In genomic region chr1:9717193-9718005, GRCh38 we compare ENCODE assay signal across 8 cellular contexts.
DNase-seq lines count a peak whose midpoint lies in the region; ATAC-seq and TF ChIP-seq lines count a peak whose summit lies in the region.

No MANE protein-coding gene starts in this region.

- in situ Hi-C loops in brain microvascular endothelial cell (cut with HindIII; ENCODE audit: low pct_ligation_motif_present, low sequenced_read_pairs) = no loop called here

- no peak for TF ChIP-seq CTCF in brain microvascular endothelial cell (IDR thresholded peaks at IDR 0.05; ENCODE audit: low read depth, low read length, missing control alignments)

- no peak overlapping the region for H3K27ac ChIP-seq in brain microvascular endothelial cell

- H3K4me3 ChIP-seq in brain microvascular endothelial cell (ENCODE audit: low read depth, low read length) = no peak overlapping the region

- H3K27me3 ChIP-seq in brain microvascular endothelial cell (replicated peaks) = no peaks in the 10 kb centered on the region

- ATAC-seq in GM21825 (IDR thresholded peaks at IDR 0.05; ENCODE audit: unreplicated experiment) (peak; percentile 62), HG03439 (IDR thresholded peaks at IDR 0.05; ENCODE audit: unreplicated experiment) (no peak)

- peak; percentile 32 for DNase-seq in COLO668 (lab: John Stamatoyannopoulos, UW; ENCODE audit: unreplicated experiment)
- DNase-seq in RPMI8226 = peak; percentile 72
- peak; percentile 37 to 85 (median 67) for DNase-seq in activated naive CD4-positive, alpha-beta T cell (lab: John Stamatoyannopoulos, UW)
- peak; percentile 53 for DNase-seq in kidney tubule cell (ENCODE audit: low spot score)
- DNase-seq in stimulated activated CD4-positive, alpha-beta T cell treated with anti-CD3 and anti-CD28 coated beads, Interleukin-4, amount 100 ng/mL, for 4 hours = peak; percentile 67 to 75
- no peak for DNase-seq in brain microvascular endothelial cell

- peaks cover 12% of the 10 kb centered on the region for H3K36me3 ChIP-seq in brain microvascular endothelial cell (replicated peaks)
